8 cellular contexts compared by ENCODE assay signal in genomic region chr12:131894981-131895639, GRCh38. TPM values are rescaled to one million over a fixed set of nuclear protein-coding genes. Genes with fewer than 3 reads are reported as not detected.
DNase-seq lines count a peak whose midpoint lies in the region; ATAC-seq and TF ChIP-seq lines count a peak whose summit lies in the region.

No MANE protein-coding gene starts in this region.

- peak; percentile 26 for DNase-seq in BE2C
- no peak for DNase-seq in HCT116 (ENCODE audit: low read depth, low spot score)
- DNase-seq in activated T-cell treated with anti-CD3 and anti-CD28 coated beads, Interleukin-2, amount 50 U/mL, for 4 hours, result no peak
- DNase-seq in heart left ventricle, result peak in 1 of 5 donors; percentile 44
- peak; percentile 72 for DNase-seq in sigmoid colon
- DNase-seq in Ammon's horn (ENCODE audit: low spot score), result no peak
- DNase-seq in A172 (ENCODE audit: low spot score), result no peak

- no peaks in the 10 kb centered on the region for H4K20me1 ChIP-seq in HCT116 (ENCODE audit: insufficient read depth)

- no peaks in the 10 kb centered on the region for H3K36me3 Mint-ChIP-seq in activated T-cell treated with anti-CD3 and anti-CD28 coated beads, Interleukin-2, amount 50 U/mL, for 4 hours (ENCODE audit: insufficient read depth)

- CTCF ChIA-PET in HCT116 (lab: Charles Lee), result no interaction called here

- no peak for TF ChIP-seq RAD21 in HCT116 (IDR thresholded peaks at IDR 0.05; ENCODE audit: low read depth)

- ATAC-seq in HCT116 (no peak), heart left ventricle (no peak), GM19452 (IDR thresholded peaks at IDR 0.05; ENCODE audit: unreplicated experiment) (no peak)
- ATAC-seq in activated T-cell treated with anti-CD3 and anti-CD28 coated beads, Interleukin-2, amount 50 U/mL, for 4 hours, result peak in 1 of 2 donors; percentile 5

- H3K9me2 ChIP-seq in HCT116 (ENCODE audit: insufficient read depth), result no peaks in the 10 kb centered on the region

- H3K4me1 Mint-ChIP-seq in activated T-cell treated with anti-CD3 and anti-CD28 coated beads, Interleukin-2, amount 50 U/mL, for 4 hours (ENCODE audit: low read depth), result peaks cover 18% of the 10 kb centered on the region

- peak overlapping the region; percentile 85 for H3K4me3 Mint-ChIP-seq in activated T-cell treated with anti-CD3 and anti-CD28 coated beads, Interleukin-2, amount 50 U/mL, for 4 hours

- H3K9ac ChIP-seq in HCT116 (ENCODE audit: low read length), result peak overlapping the region; percentile 71

- no peak for TF ChIP-seq CTCF in BE2C (IDR thresholded peaks at IDR 0.05; ENCODE audit: low read depth, low read length)
- no peak for TF ChIP-seq CTCF in HCT116 (IDR thresholded peaks at IDR 0.05 in 2 of 3, conservative IDR thresholded peaks at IDR 0.05 in 1 of 3; ENCODE audit: borderline replicate concordance in 1 of 3, insufficient read depth in 1 of 3, low read depth in 2 of 3, low read length in 2 of 3)
- TF ChIP-seq CTCF in heart left ventricle (IDR thresholded peaks at IDR 0.05), result no peak
- no peak for TF ChIP-seq CTCF in sigmoid colon (IDR thresholded peaks at IDR 0.05)

- RAD21 ChIA-PET in HCT116 (lab: Charles Lee; ENCODE audit: low non-redundant PET in 1 of 2, low total read pairs in 2 of 2, uncharacterized antibody in 2 of 2, unreplicated experiment in 2 of 2), result no interaction called here

- no peaks in the 10 kb centered on the region for H3K27me3 Mint-ChIP-seq in activated T-cell treated with anti-CD3 and anti-CD28 coated beads, Interleukin-2, amount 50 U/mL, for 4 hours (ENCODE audit: low read depth)

- 0 to 4% (median 1%) methylated on average over 15 to 54 of the region's 54 CpGs for WGBS in heart left ventricle, 4 donors
- WGBS in sigmoid colon, 2 donors, result 1% methylated on average over 54 of the region's 54 CpGs

- no TSS peak for BruUV-seq in HCT116 (replicated peaks; lab: Mats Ljungman, UMichigan)

- peak overlapping the region; percentile 62 for H3K4me3 ChIP-seq in BE2C (ENCODE audit: low read depth, low read length)
- peak overlapping the region; percentile 55 to 61 for H3K4me3 ChIP-seq in HCT116 (replicated peaks in 1 of 2; ENCODE audit: low read depth in 1 of 2, low read length in 2 of 2)
- H3K4me3 ChIP-seq in heart left ventricle, result peak overlapping the region; percentile 36 to 84 (median 64)
- H3K4me3 ChIP-seq in sigmoid colon, result peak overlapping the region; percentile 54 to 92 (median 85)

- H3K4me2 ChIP-seq in HCT116 (ENCODE audit: low read length), result peak overlapping the region; percentile 96

- H3K9me3 ChIP-seq in BE2C (no peaks in the 10 kb centered on the region), HCT116 (ENCODE audit: control insufficient read depth in 1 of 2, insufficient read depth in 1 of 2, low read depth in 1 of 2, low read length in 2 of 2) (no peaks in the 10 kb centered on the region), heart left ventricle (no peaks in the 10 kb centered on the region), sigmoid colon (no peaks in the 10 kb centered on the region)

- no peak overlapping the region for H2AFZ ChIP-seq in HCT116 (ENCODE audit: low read depth, low read length, poor library complexity, severe bottlenecking)

- POLR2A ChIA-PET in HCT116 (lab: Charles Lee), result no interaction called here

- peak overlapping the region; percentile 76; the same call in 1 of the 2 replicates for H3K27ac ChIP-seq in HCT116 (ENCODE audit: low read depth, low read length)
- H3K27ac ChIP-seq in heart left ventricle, result peak overlapping the region; percentile 96 to 100 (median 98)
- peak overlapping the region; percentile 86 to 100 (median 96) for H3K27ac ChIP-seq in sigmoid colon

- intact Hi-C loops in HCT116 (cut with micrococcal nuclease), result loop anchor here (2.0 kb wide), 1 partner anchor 34 kb away; no protein-coding TSS in a partner anchor
- intact Hi-C loops in heart left ventricle (cut with DNase I), result loop anchor here in 4 of 10 donors (1.0 to 5.0 kb wide), 4 partner anchors 34 to 54 kb away; partner anchors contain the start of genes PUS1 (in 3 of the 4) and EP400 (in 1 of the 4)
- intact Hi-C loops in sigmoid colon (cut with DNase I), result loop anchor here (10.0 kb wide), 2 partner anchors 180 to 430 kb away; partner anchors contain the start of gene GALNT9

- no peaks in the 10 kb centered on the region for H3K4me1 ChIP-seq in BE2C
- peaks cover 18 to 25% of the 10 kb centered on the region in 2 experiments for H3K4me1 ChIP-seq in HCT116 (ENCODE audit: control insufficient read depth in 1 of 2, insufficient read depth in 2 of 2, low read length in 2 of 2)
- H3K4me1 ChIP-seq in heart left ventricle, result peaks cover 0 to 45% (median 25%) of the 10 kb centered on the region in 12 donors
- peaks cover 0 to 52% (median 33%) of the 10 kb centered on the region in 4 donors for H3K4me1 ChIP-seq in sigmoid colon

- no peaks in the 10 kb centered on the region for H3K79me2 ChIP-seq in HCT116 (ENCODE audit: insufficient read depth, low read length)

- H3K36me3 ChIP-seq in BE2C (no peaks in the 10 kb centered on the region), HCT116 (ENCODE audit: control insufficient read depth in 1 of 2, insufficient read depth in 2 of 2, low read length in 2 of 2) (peaks cover 0 to 2% of the 10 kb centered on the region in 2 experiments; a peak in 1 of 4 replicates), heart left ventricle (peaks cover 0 to 29% (median 3%) of the 10 kb centered on the region in 9 donors), sigmoid colon (peaks cover 0 to 24% (median 3%) of the 10 kb centered on the region in 4 donors)

- no peaks in the 10 kb centered on the region for H3K27me3 ChIP-seq in BE2C
- no peaks in the 10 kb centered on the region for H3K27me3 ChIP-seq in HCT116 (ENCODE audit: insufficient read depth, low read length)
- H3K27me3 ChIP-seq in heart left ventricle, result no peaks in the 10 kb centered on the region
- no peaks in the 10 kb centered on the region for H3K27me3 ChIP-seq in sigmoid colon

- TF ChIP-seq EP300 in sigmoid colon (IDR thresholded peaks at IDR 0.05), result no peak

- TF ChIP-seq POLR2A in HCT116 (IDR thresholded peaks at IDR 0.05; ENCODE audit: borderline replicate concordance, extremely low read depth, insufficient read depth, insufficient read length) (no peak), heart left ventricle (IDR thresholded peaks at IDR 0.05) (no peak), sigmoid colon (IDR thresholded peaks at IDR 0.05) (no peak)

- H3K9me3 Mint-ChIP-seq in activated T-cell treated with anti-CD3 and anti-CD28 coated beads, Interleukin-2, amount 50 U/mL, for 4 hours, result no peaks in the 10 kb centered on the region

TF ChIP-seq in HCT116, 20 proteins besides CTCF, POLR2A, EP300 and RAD21:
- no peak for TF ChIP-seq EZH2phosphoT487 (IDR thresholded peaks at IDR 0.05; ENCODE audit: borderline replicate concordance)
- TF ChIP-seq, protein P1, sequence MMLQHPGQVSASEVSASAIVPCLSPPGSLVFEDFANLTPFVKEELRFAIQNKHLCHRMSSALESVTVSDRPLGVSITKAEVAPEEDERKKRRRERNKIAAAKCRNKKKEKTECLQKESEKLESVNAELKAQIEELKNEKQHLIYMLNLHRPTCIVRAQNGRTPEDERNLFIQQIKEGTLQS (IDR thresholded peaks at IDR 0.05), result no peak
- no peak for TF ChIP-seq POLR2AphosphoS5 (IDR thresholded peaks at IDR 0.05; ENCODE audit: low read depth, low read length)
- no peak for TF ChIP-seq CEBPB (IDR thresholded peaks at IDR 0.05; ENCODE audit: low read depth)
- no peak for TF ChIP-seq SIN3A (IDR thresholded peaks at IDR 0.05; ENCODE audit: low read depth)
- no peak for TF ChIP-seq CBX3 (IDR thresholded peaks at IDR 0.05; ENCODE audit: low read depth)
- TF ChIP-seq JUND (IDR thresholded peaks at IDR 0.05), result no peak
- TF ChIP-seq EZH2 (IDR thresholded peaks at IDR 0.05), result no peak
- TF ChIP-seq, protein P2, sequence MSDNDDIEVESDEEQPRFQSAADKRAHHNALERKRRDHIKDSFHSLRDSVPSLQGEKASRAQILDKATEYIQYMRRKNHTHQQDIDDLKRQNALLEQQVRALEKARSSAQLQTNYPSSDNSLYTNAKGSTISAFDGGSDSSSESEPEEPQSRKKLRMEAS (IDR thresholded peaks at IDR 0.05), result no peak
TF ChIP-seq in HCT116: peak in this region for 0.

RNA-seq across cellular contexts. Expression of gene ULK1, which starts 0.7 kb away (rescaled TPM):
- 43.2 TPM for polyA plus RNA-seq in BE2C (2012; ENCODE audit: insufficient read depth, insufficient read length, low read depth)
- total RNA-seq in HCT116 (2021; ENCODE audit: unreplicated experiment) (34.2 TPM), heart left ventricle (10 to 100 TPM; 21.9 to 56.0 (median 42.4) TPM), sigmoid colon (10 to 100 TPM; 13.2 to 29.1 (median 18.6) TPM)
- 17.4 and 24.4 TPM in 2 replicates for polyA plus RNA-seq in HCT116 (2012)
- total RNA-seq in activated T-cell treated with anti-CD3 and anti-CD28 coated beads, Interleukin-2, amount 50 U/mL, for 4 hours, result 10 to 100 TPM; 16.3 to 17.9 (median 16.7) TPM
- polyA plus RNA-seq in heart left ventricle (10 to 100 TPM; 23.0 to 24.7 TPM), sigmoid colon (10 to 100 TPM in 1 of 3 donors, 1 to 10 TPM in 2; 5.3 to 17.5 (median 5.4) TPM)
- total RNA-seq in A172 (2014; rRNA removed; shearing (Covaris generic)), result 6.9 and 8.0 TPM in 2 replicates

RNA-seq across cellular contexts. Expression of gene PUS1, which starts 34.0 kb away (rescaled TPM):
- polyA plus RNA-seq in BE2C (2012; ENCODE audit: insufficient read depth, insufficient read length, low read depth), result 128 TPM
- total RNA-seq in HCT116 (2021; ENCODE audit: unreplicated experiment) (77.3 TPM), heart left ventricle (10 to 100 TPM in 2 of 9 donors, 1 to 10 TPM in 7; 6.1 to 10.7 (median 8.1) TPM), sigmoid colon (10 to 100 TPM in 1 of 4 donors, 1 to 10 TPM in 3; 7.6 to 15.6 (median 8.9) TPM)
- 46.8 and 49.7 TPM in 2 replicates for polyA plus RNA-seq in HCT116 (2012)
- total RNA-seq in activated T-cell treated with anti-CD3 and anti-CD28 coated beads, Interleukin-2, amount 50 U/mL, for 4 hours, result 100 to 1,000 TPM; 132 to 157 (median 155) TPM
- polyA plus RNA-seq in heart left ventricle (10 to 100 TPM in 1 of 2 donors, 1 to 10 TPM in 1; 8.8 to 13.5 TPM), sigmoid colon (10 to 100 TPM in 1 of 3 donors, 1 to 10 TPM in 2; 9.0 to 33.8 (median 9.7) TPM)
- total RNA-seq in A172 (2014; rRNA removed; shearing (Covaris generic)), result 13.6 and 17.5 TPM in 2 replicates

RNA-seq across cellular contexts. Expression of gene EP400, which starts 54.6 kb away (rescaled TPM):
- polyA plus RNA-seq in BE2C (2012; ENCODE audit: insufficient read depth, insufficient read length, low read depth), result 50.5 TPM
- total RNA-seq in HCT116 (2021; ENCODE audit: unreplicated experiment) (54.5 TPM), heart left ventricle (10 to 100 TPM; 10.3 to 27.8 (median 18.3) TPM), sigmoid colon (10 to 100 TPM; 14.5 to 35.7 (median 18.8) TPM)
- 27.2 and 28.2 TPM in 2 replicates for polyA plus RNA-seq in HCT116 (2012)
- total RNA-seq in activated T-cell treated with anti-CD3 and anti-CD28 coated beads, Interleukin-2, amount 50 U/mL, for 4 hours, result 10 to 100 TPM; 53.3 to 57.2 (median 56.9) TPM
- polyA plus RNA-seq in heart left ventricle (10 to 100 TPM in 1 of 2 donors, 1 to 10 TPM in 1; 9.8 to 10.5 TPM), sigmoid colon (10 to 100 TPM in 1 of 3 donors, 1 to 10 TPM in 2; 3.2 to 22.3 (median 4.2) TPM)
- 6.6 and 6.8 TPM in 2 replicates for total RNA-seq in A172 (2014; rRNA removed; shearing (Covaris generic))

Comparison
In these comparisons a context has a peak if more than half of its experiments do, and no peak if none do; other contexts are left out.
1. DNase-seq: peak in BE2C (single experiment) and sigmoid colon (single experiment); none in HCT116 (single experiment), activated T-cell treated with anti-CD3 and anti-CD28 coated beads, Interleukin-2, amount 50 U/mL, for 4 hours (single experiment), Ammon's horn (single experiment) and A172 (single experiment).
2. Peak in every context shown above with its lines, with median percentiles within 50 percentile points of each other: H3K4me3 ChIP-seq and H3K27ac ChIP-seq.